ENCODE assay signal across 16 cellular contexts in the genomic region with DNA sequence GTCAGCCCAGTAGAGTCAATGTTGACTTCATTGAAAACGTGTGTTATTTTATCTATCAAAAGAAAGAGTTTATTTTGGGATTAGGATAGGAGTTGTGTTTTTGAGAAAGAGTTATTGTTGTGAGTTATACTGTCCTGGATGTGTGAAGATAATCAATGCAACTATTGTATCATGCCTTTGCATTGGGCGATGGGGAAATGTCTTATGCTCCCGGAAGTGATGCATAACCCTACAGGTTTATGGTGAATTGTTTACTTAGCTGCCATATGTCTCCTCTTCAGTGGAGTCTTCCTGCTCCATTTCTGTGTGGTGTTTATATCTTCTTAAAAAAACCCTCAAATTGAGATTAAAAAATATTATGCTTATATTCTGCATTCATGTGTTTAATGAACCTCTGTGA. TPM values are rescaled to one million over a fixed set of nuclear protein-coding genes. Genes with fewer than 3 reads are reported as not detected.
"Had no signal": no experiment of that assay in that cellular context is flagged by ENCODE, and none has a peak within 500 bp of the region (broad histone marks: within the 10 kb centered on the region; RNA-seq: fewer than 3 reads in every experiment).

No MANE protein-coding gene starts in this region.

- H3K4me2 ChIP-seq: smooth muscle cell had no signal

- H3K27me3 ChIP-seq: vagina had no signal

- H3K27ac ChIP-seq: breast epithelium, epithelial cell of prostate, tibial nerve, vagina had no signal

- H3K9me3 ChIP-seq: breast epithelium, tibial nerve, vagina had no signal

- H3K4me1 ChIP-seq: breast epithelium, vagina had no signal

- H3K36me3 ChIP-seq: breast epithelium, tibial nerve, vagina had no signal

- FAIRE-seq: colon had no signal

- DNase-seq: activated effector memory CD4-positive, alpha-beta T cell treated with anti-CD3 and anti-CD28 coated beads, Interleukin-2, amount 50 U/mL, for 16 hours; activated T-cell treated with anti-CD3 and anti-CD28 coated beads, Interleukin-2, amount 50 U/mL, for 4 hours; amygdala; effector CD8-positive, alpha-beta T cell; immature natural killer cell; nephron progenitor cell; T-helper 2 cell had no signal

- ATAC-seq: activated CD4-positive, CD25-positive, alpha-beta regulatory T cell treated with anti-CD3 and anti-CD28 coated beads, Interleukin-2, amount 50 U/mL, for 24 hours; activated naive CD4-positive, alpha-beta T cell treated with anti-CD3 and anti-CD28 coated beads, Interleukin-2, amount 50 U/mL, for 72 hours; activated T-cell treated with anti-CD3 and anti-CD28 coated beads, Interleukin-2, amount 50 U/mL, for 4 hours; stimulated activated effector memory CD8-positive, alpha-beta T cell treated with anti-CD3 and anti-CD28 coated beads, Interleukin-12 subunit alpha, Interleukin-12 subunit beta, amount 100 ng/mL, for 72 hours had no signal

- H3K4me3 ChIP-seq: breast epithelium, smooth muscle cell, tibial nerve, vagina had no signal

RNA-seq across cellular contexts. Expression of a gene that starts 6.4 kb away (rescaled TPM):
- total RNA-seq: activated naive CD4-positive, alpha-beta T cell treated with anti-CD3 and anti-CD28 coated beads, Interleukin-2, amount 50 U/mL, for 72 hours had no signal
